In genomic region chr13:98773053-98773452, GRCh38 we compare ENCODE assay signal across 1 cellular context.
TF ChIP-seq lines count a peak whose summit lies in the region.

No MANE protein-coding gene starts in this region.

TF ChIP-seq in H1, 55 proteins besides CTCF, POLR2A, EP300 and RAD21:
- TF ChIP-seq SP2 (IDR thresholded peaks at IDR 0.05; ENCODE audit: low read length) (no peak), GABPA (IDR thresholded peaks at IDR 0.05; ENCODE audit: borderline replicate concordance, insufficient read depth, low read length) (no peak), CTBP2 (IDR thresholded peaks at IDR 0.05; ENCODE audit: borderline replicate concordance, insufficient read depth, insufficient read length, low read length) (no peak), POLR2AphosphoS5 (IDR thresholded peaks at IDR 0.05; ENCODE audit: low read depth, low read length) (no peak)
- TF ChIP-seq, protein P1, sequence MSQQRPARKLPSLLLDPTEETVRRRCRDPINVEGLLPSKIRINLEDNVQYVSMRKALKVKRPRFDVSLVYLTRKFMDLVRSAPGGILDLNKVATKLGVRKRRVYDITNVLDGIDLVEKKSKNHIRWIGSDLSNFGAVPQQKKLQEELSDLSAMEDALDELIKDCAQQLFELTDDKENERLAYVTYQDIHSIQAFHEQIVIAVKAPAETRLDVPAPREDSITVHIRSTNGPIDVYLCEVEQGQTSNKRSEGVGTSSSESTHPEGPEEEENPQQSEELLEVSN (IDR thresholded peaks at IDR 0.05) = no peak
